8 cellular contexts compared by ENCODE assay signal in genomic region chr9:97632992-97633858, GRCh38. TPM values are rescaled to one million over a fixed set of nuclear protein-coding genes. Genes with fewer than 3 reads are reported as not detected.
A peak's percentile ranks its signal among the peaks of the same experiment; 100 is the strongest.
DNase-seq lines count a peak whose midpoint lies in the region; TF ChIP-seq lines count a peak whose summit lies in the region.

Gene NCBP1, plus strand, starts transcription at chr9:97633821. Its CDS starts 61 bp downstream, at chr9:97633882.
Gene TSTD2, minus strand, starts transcription at chr9:97633368. Its CDS starts 5,806 bp downstream, at chr9:97627562.

- H3K79me2 ChIP-seq in MM.1S (ENCODE audit: low read length): peaks cover 72% of the 10 kb centered on the region

- H2AFZ ChIP-seq in MM.1S (ENCODE audit: low read length): peak within 1 kb of the TSS; percentile 67

- H3K36me3 Mint-ChIP-seq in neural crest cell (ENCODE audit: low read depth): no peaks in the 10 kb centered on the region

- no peaks in the 10 kb centered on the region for H3K27me3 Mint-ChIP-seq in neural crest cell (ENCODE audit: low read depth)

- H3K27ac ChIP-seq in MM.1S (ENCODE audit: low read length) (peak within 1 kb of the TSS; percentile 97), stomach smooth muscle (ENCODE audit: low read length) (peak within 1 kb of the TSS; percentile 100)

- H3K36me3 ChIP-seq in ES-I3 (ENCODE audit: insufficient read depth, low read length): no peaks in the 10 kb centered on the region
- H3K36me3 ChIP-seq in HAP-1 (replicated peaks): no peaks in the 10 kb centered on the region
- no peaks in the 10 kb centered on the region for H3K36me3 ChIP-seq in MM.1S (replicated peaks; ENCODE audit: insufficient read depth, low read length)
- H3K36me3 ChIP-seq in stomach smooth muscle (ENCODE audit: control insufficient read depth in 2 of 2, insufficient read depth in 2 of 2, low read length in 2 of 2): no peaks in the 10 kb centered on the region

- H3K4me3 Mint-ChIP-seq in neural crest cell: peak within 1 kb of the TSS; percentile 96

- no peaks in the 10 kb centered on the region for H3K9me3 Mint-ChIP-seq in neural crest cell

- H3K4me1 ChIP-seq in ES-I3 (ENCODE audit: insufficient read depth, low read length) (peaks cover 5% of the 10 kb centered on the region; the same call in 1 of the 2 replicates), HAP-1 (peaks cover 15% of the 10 kb centered on the region), MM.1S (ENCODE audit: low read length) (peaks cover 18% of the 10 kb centered on the region), stomach smooth muscle (ENCODE audit: control insufficient read depth, insufficient read depth, low read length) (peaks cover 32% of the 10 kb centered on the region)

- DNase-seq in HAP-1 (ENCODE audit: low spot score in 2 of 2) (peak; percentile 96), MM.1S (peak; percentile 99), SIG-M5 (lab: John Stamatoyannopoulos, UW) (peak; percentile 97), activated gamma-delta T cell (lab: John Stamatoyannopoulos, UW) (peak; percentile 94), fibroblast of villous mesenchyme (ENCODE audit: low read depth) (peak; percentile 99), neural crest cell (ENCODE audit: low read depth, low spot score) (peak; percentile 91)

- H3K27ac Mint-ChIP-seq in neural crest cell (ENCODE audit: unreplicated experiment): peak within 1 kb of the TSS; percentile 100

- H3K27me3 ChIP-seq in HAP-1 (ENCODE audit: low read depth) (no peaks in the 10 kb centered on the region), MM.1S (replicated peaks; ENCODE audit: insufficient read depth, low read length) (no peaks in the 10 kb centered on the region), stomach smooth muscle (ENCODE audit: control insufficient read depth in 1 of 2, insufficient read depth in 2 of 2, low read length in 2 of 2) (no peaks in the 10 kb centered on the region)

- H3K9ac ChIP-seq in ES-I3 (ENCODE audit: low read depth, low read length): peak within 1 kb of the TSS; percentile 95
- H3K9ac ChIP-seq in MM.1S (ENCODE audit: low read length): peak within 1 kb of the TSS; percentile 91
- peak within 1 kb of the TSS; percentile 96 to 100 for H3K9ac ChIP-seq in stomach smooth muscle (ENCODE audit: low read length in 2 of 2)

- no peaks in the 10 kb centered on the region for H3K9me2 ChIP-seq in MM.1S (replicated peaks; ENCODE audit: insufficient read depth, low read length)

- H3K4me2 ChIP-seq in MM.1S (ENCODE audit: low read depth, low read length): peak within 1 kb of the TSS; percentile 87

- peaks cover 27% of the 10 kb centered on the region for H3F3A ChIP-seq in MM.1S (ENCODE audit: insufficient read depth, low read length)

- H3K9me3 ChIP-seq in ES-I3 (ENCODE audit: control insufficient read depth, insufficient read depth, low read length) (no peaks in the 10 kb centered on the region), HAP-1 (no peaks in the 10 kb centered on the region), MM.1S (replicated peaks; ENCODE audit: insufficient read depth, low read length) (no peaks in the 10 kb centered on the region), stomach smooth muscle (ENCODE audit: control insufficient read depth in 2 of 2, low read length in 2 of 2) (no peaks in the 10 kb centered on the region)

- TF ChIP-seq CTCF in MM.1S (IDR thresholded peaks at IDR 0.05; ENCODE audit: low read length) (no peak), fibroblast of villous mesenchyme (IDR thresholded peaks at IDR 0.05; ENCODE audit: insufficient read depth, low read depth, low read length) (no peak), neural crest cell (conservative IDR thresholded peaks at IDR 0.05) (no peak)

- peak within 1 kb of the TSS; percentile 86 for H3K4me3 ChIP-seq in HAP-1
- peak within 1 kb of the TSS; percentile 93 for H3K4me3 ChIP-seq in MM.1S (ENCODE audit: low read length)
- H3K4me3 ChIP-seq in fibroblast of villous mesenchyme (ENCODE audit: low read depth, low read length): peak within 1 kb of the TSS; percentile 92
- peak within 1 kb of the TSS; percentile 89 to 97 for H3K4me3 ChIP-seq in stomach smooth muscle (ENCODE audit: low read length in 2 of 2)

- peaks cover 42% of the 10 kb centered on the region for H3K4me1 Mint-ChIP-seq in neural crest cell

- peaks cover 3% of the 10 kb centered on the region; the same call in 1 of the 2 replicates for H4K20me1 ChIP-seq in MM.1S (ENCODE audit: insufficient read depth, low read length)

- in situ Hi-C loops in HAP-1 (cut with MboI; ENCODE audit: low sequenced_read_pairs): no loop called here

RNA-seq across cellular contexts. Expression of gene NCBP1, which starts in this region (rescaled TPM):
- total RNA-seq in fibroblast of villous mesenchyme (33.8 and 60.9 TPM in 2 replicates), neural crest cell (51.4 and 52.2 TPM in 2 replicates)

RNA-seq across cellular contexts. Expression of gene TSTD2, which starts in this region (rescaled TPM):
- 12.6 and 15.1 TPM in 2 replicates for total RNA-seq in fibroblast of villous mesenchyme
- total RNA-seq in neural crest cell: 24.4 and 29.4 TPM in 2 replicates

Comparison
In these comparisons a context has a peak if more than half of its experiments do, and no peak if none do; other contexts are left out.
1. Peak in every context shown above with its lines: DNase-seq, H3K4me3 ChIP-seq and H3K27ac ChIP-seq.